ENCODE assay signal across 34 cellular contexts in the genomic region with DNA sequence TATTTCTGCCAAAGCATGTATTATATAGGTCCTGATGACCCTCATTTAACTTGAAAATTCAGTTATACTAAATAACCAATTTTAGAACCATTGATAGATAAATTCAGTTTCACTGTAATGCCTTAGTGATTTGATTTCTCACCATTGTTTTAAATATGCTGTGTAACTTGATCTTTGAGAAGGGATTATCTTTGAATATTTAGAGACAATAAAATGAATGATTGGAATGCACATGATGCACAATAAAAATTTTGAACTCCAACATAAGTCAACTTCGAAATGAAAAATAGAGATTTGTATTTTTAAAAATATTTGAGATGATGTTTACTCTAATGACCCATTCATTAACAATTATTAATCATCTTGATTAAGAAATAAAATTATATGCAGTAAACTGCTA.
"Had no signal": no experiment of that assay in that cellular context is flagged by ENCODE, and none has a peak within 500 bp of the region (broad histone marks: within the 10 kb centered on the region; RNA-seq: fewer than 3 reads in every experiment).

No MANE protein-coding gene starts in this region.

- H3K4me3 ChIP-seq: adrenal gland, ascending aorta, body of pancreas, breast epithelium, cardiac muscle cell had no signal

- H3K27me3 ChIP-seq: adrenal gland, ascending aorta, body of pancreas, brain microvascular endothelial cell, breast epithelium, cardiac muscle cell had no signal

- H3K36me3 ChIP-seq: adrenal gland, ascending aorta, brain microvascular endothelial cell, breast epithelium, cardiac muscle cell had no signal

- DNase-seq: activated effector memory CD4-positive, alpha-beta T cell treated with anti-CD3 and anti-CD28 coated beads, Interleukin-2, amount 50 U/mL, for 16 hours; activated effector memory CD4-positive, alpha-beta T cell treated with Interleukin-2 at 50 U/mL for 16 hours; activated gamma-delta T cell; activated gamma-delta T cell treated with Interleukin-2 at 50 U/mL for 16 hours; activated naive CD4-positive, alpha-beta T cell; activated naive CD4-positive, alpha-beta T cell treated with anti-CD3 and anti-CD28 coated beads for 36 hours; activated naive CD4-positive, alpha-beta T cell treated with anti-CD3 and anti-CD28 coated beads, Interleukin-2, amount 10 ng/mL, durations not matched to agents 7 days and 5 days; activated naive CD4-positive, alpha-beta T cell treated with anti-CD3 and anti-CD28 coated beads, Interleukin-2, amount 50 U/mL, for 16 hours; activated naive CD4-positive, alpha-beta T cell treated with Interleukin-2 at 50 U/mL for 16 hours; activated naive CD8-positive, alpha-beta T cell treated with anti-CD3 and anti-CD28 coated beads for 36 hours; activated naive CD8-positive, alpha-beta T cell treated with anti-CD3 and anti-CD28 coated beads, Interleukin-2, amount 10 ng/mL, durations not matched to agents 7 days and 5 days; activated naive CD8-positive, alpha-beta T cell treated with anti-CD3 and anti-CD28 coated beads, Interleukin-2, amount 50 U/mL, for 24 hours; activated T-cell treated with anti-CD3 and anti-CD28 coated beads, Interleukin-2, amount 50 U/mL, for 1 hour; activated T-cell treated with anti-CD3 and anti-CD28 coated beads, Interleukin-2, amount 50 U/mL, for 24 hours; activated T-cell treated with anti-CD3 and anti-CD28 coated beads, Interleukin-2, amount 50 U/mL, for 4 hours; activated T-cell treated with anti-CD3 and anti-CD28 coated beads, Interleukin-2, amount 50 U/mL, for 48 hours; activated T-cell treated with anti-CD3 and anti-CD28 coated beads, Interleukin-2, amount 50 U/mL, for 72 hours; adrenal gland; amniotic stem cell; amygdala; anterior cingulate cortex; aorta; body of pancreas; brain microvascular endothelial cell; caudate nucleus; central memory CD4-positive, alpha-beta T cell; cerebellar nuclear complex had no signal

- H3K9me3 ChIP-seq: adrenal gland, ascending aorta, body of pancreas had no signal

- FAIRE-seq: astrocyte, bronchial epithelial cell had no signal

- H3K27ac ChIP-seq: adrenal gland, ascending aorta, body of pancreas, brain microvascular endothelial cell, breast epithelium, cardiac muscle cell had no signal

- H3K4me1 ChIP-seq: adrenal gland, ascending aorta, body of pancreas, breast epithelium had no signal

- ATAC-seq: activated naive CD4-positive, alpha-beta T cell treated with anti-CD3 and anti-CD28 coated beads, Interleukin-2, amount 50 U/mL, for 72 hours; activated naive CD8-positive, alpha-beta T cell treated with anti-CD3 and anti-CD28 coated beads, Interleukin-2, amount 50 U/mL, for 24 hours; activated T-cell treated with anti-CD3 and anti-CD28 coated beads, Interleukin-2, amount 50 U/mL, for 4 hours; activated T-cell treated with anti-CD3 and anti-CD28 coated beads, Interleukin-2, amount 50 U/mL, for 72 hours; activated T-helper 17 cell treated with anti-CD3 and anti-CD28 coated beads, Interleukin-2, amount 50 U/mL, for 72 hours; body of pancreas had no signal
